ENCODE assay signal across 2 cellular contexts in genomic region chr17:4507361-4508111, GRCh38.
TF ChIP-seq lines count a peak whose summit lies in the region.

No MANE protein-coding gene starts in this region.

TF ChIP-seq in A549, 52 proteins besides CTCF, POLR2A, EP300 and RAD21:
- TF ChIP-seq HOXB13 (CRISPR knock-in tag; IDR thresholded peaks at IDR 0.05; ENCODE audit: low read depth) (no peak), HOXA7 (CRISPR knock-in tag; IDR thresholded peaks at IDR 0.05) (no peak), HDAC2 (IDR thresholded peaks at IDR 0.05) (peak; percentile 80; the same call in 1 of the 2 replicates), CHD4 (IDR thresholded peaks at IDR 0.05; ENCODE audit: borderline replicate concordance) (no peak), RFX5 (IDR thresholded peaks at IDR 0.05) (no peak), POLR2AphosphoS2 (conservative IDR thresholded peaks at IDR 0.05; ENCODE audit: low read length) (no peak), JUNB (IDR thresholded peaks at IDR 0.05) (no peak), FOSL2 (IDR thresholded peaks at IDR 0.05) (no peak), FOSL2 (CRISPR knock-in tag; IDR thresholded peaks at IDR 0.05) (no peak), ZFP36 (IDR thresholded peaks at IDR 0.05; ENCODE audit: borderline replicate concordance, partially characterized antibody) (peak; percentile 68), HES2 (IDR thresholded peaks at IDR 0.05) (no peak), CBX8 (IDR thresholded peaks at IDR 0.05) (no peak), PBX3 (IDR thresholded peaks at IDR 0.05) (no peak), REST (IDR thresholded peaks at IDR 0.05) (no peak), RCOR1 (IDR thresholded peaks at IDR 0.05; ENCODE audit: low read depth, low read length) (no peak), MAZ (IDR thresholded peaks at IDR 0.05; ENCODE audit: borderline replicate concordance, low read depth, low read length) (no peak), HOXB5 (CRISPR knock-in tag; IDR thresholded peaks at IDR 0.05) (no peak), MAFK (IDR thresholded peaks at IDR 0.05; ENCODE audit: partially characterized antibody) (peak; percentile 92), BCL3 (IDR thresholded peaks at IDR 0.05) (no peak), NR3C1 (IDR thresholded peaks at IDR 0.05) (no peak), KDM5A (IDR thresholded peaks at IDR 0.05) (no peak), RARB (CRISPR knock-in tag; IDR thresholded peaks at IDR 0.05) (no peak)

TF ChIP-seq in HEK293, 187 proteins besides CTCF, POLR2A, EP300 and RAD21 (continued from another document):
- peak; percentile 96 for TF ChIP-seq ZNF768 (tag by site-specific recombination; IDR thresholded peaks at IDR 0.05)
- TF ChIP-seq SP3 (tag by site-specific recombination; IDR thresholded peaks at IDR 0.05) = no peak
- no peak for TF ChIP-seq ZNF184 (tag by site-specific recombination; IDR thresholded peaks at IDR 0.05)
- no peak for TF ChIP-seq ZBTB8A (tag by site-specific recombination; IDR thresholded peaks at IDR 0.05)
- TF ChIP-seq ZNF664 (tag by site-specific recombination; IDR thresholded peaks at IDR 0.05) = peak; percentile 44; the same call in 1 of the 2 replicates
- TF ChIP-seq MYNN (tag by site-specific recombination; IDR thresholded peaks at IDR 0.05; ENCODE audit: borderline replicate concordance) = no peak
- TF ChIP-seq ZNF473 (tag by site-specific recombination; IDR thresholded peaks at IDR 0.05) = no peak
- no peak for TF ChIP-seq ZNF677 (tag by site-specific recombination; IDR thresholded peaks at IDR 0.05)
- no peak for TF ChIP-seq ATF2 (tag by site-specific recombination; IDR thresholded peaks at IDR 0.05; ENCODE audit: low read depth)
- no peak for TF ChIP-seq ZNF423 (tag by site-specific recombination; IDR thresholded peaks at IDR 0.05)
- TF ChIP-seq ZNF132 (tag by site-specific recombination; IDR thresholded peaks at IDR 0.05; ENCODE audit: borderline replicate concordance) = no peak
- no peak for TF ChIP-seq ZFP3 (tag by site-specific recombination; IDR thresholded peaks at IDR 0.05; ENCODE audit: low read depth)
- TF ChIP-seq ZNF660 (tag by site-specific recombination; IDR thresholded peaks at IDR 0.05) = no peak
